In genomic region chr15:66114863-66115425, GRCh38 we compare ENCODE assay signal across 30 cellular contexts.
A peak's percentile ranks its signal among the peaks of the same experiment; 100 is the strongest.
DNase-seq lines count a peak whose midpoint lies in the region; ATAC-seq, FAIRE-seq and TF ChIP-seq lines count a peak whose summit lies in the region.
"Had no signal": no experiment of that assay in that cellular context is flagged by ENCODE, and none has a peak within 500 bp of the region (broad histone marks: within the 10 kb centered on the region; RNA-seq: fewer than 3 reads in every experiment).

No MANE protein-coding gene starts in this region.

- no peak overlapping the region for H3K4me3 ChIP-seq in bronchial epithelial cell (ENCODE audit: low read depth, low read length)
- H3K4me3 ChIP-seq in neuronal stem cell (ENCODE audit: low read length in 2 of 2): no peak overlapping the region
- H3K4me3 ChIP-seq: left lung, smooth muscle cell, testis had no signal

- H3K14ac ChIP-seq in neuronal stem cell (ENCODE audit: low read length): no peak overlapping the region

- H3K27ac Mint-ChIP-seq in CD4-positive, alpha-beta T cell: peak overlapping the region; percentile 77
- no peak overlapping the region for H3K27ac Mint-ChIP-seq in activated T-helper 2 cell treated with anti-CD3 and anti-CD28 coated beads, Interferon-gamma antibody, Interleukin-2, Interleukin-4, amounts not matched to agents 10 μg/mL and 5 μg/mL and 100 μg/mL, durations not matched to agents 14 hours and 24 hours and 36 hours
- H3K27ac Mint-ChIP-seq: memory B cell had no signal

- H3K4me3 Mint-ChIP-seq in CD4-positive, alpha-beta T cell: no peak overlapping the region
- no peak overlapping the region for H3K4me3 Mint-ChIP-seq in activated T-helper 2 cell treated with anti-CD3 and anti-CD28 coated beads, Interferon-gamma antibody, Interleukin-2, Interleukin-4, amounts not matched to agents 10 μg/mL and 5 μg/mL and 100 μg/mL, durations not matched to agents 14 hours and 24 hours and 36 hours (ENCODE audit: low read depth)
- H3K4me3 Mint-ChIP-seq: memory B cell; neural crest cell; T-helper 1 cell treated with Interleukin-12 subunit alpha and Interleukin-12 subunit beta and Interleukin-4 antibody, amounts not matched to agents 30 μg/mL and 1 μg/mL, for 36 hours had no signal

- no peak overlapping the region for H2BK12ac ChIP-seq in neuronal stem cell (ENCODE audit: low read length)

- peaks cover 0 to 4% of the 10 kb centered on the region in 2 donors for H3K4me1 ChIP-seq in neuronal stem cell (ENCODE audit: control insufficient read depth in 2 of 2, insufficient read depth in 1 of 2, low read depth in 1 of 2, low read length in 2 of 2)
- H3K4me1 ChIP-seq: BE2C, left lung, testis had no signal

- H4K91ac ChIP-seq in neuronal stem cell (ENCODE audit: low read depth, low read length, poor library complexity): no peak overlapping the region

- H3K4me1 Mint-ChIP-seq in CD4-positive, alpha-beta T cell (ENCODE audit: low read depth): peaks cover 13% of the 10 kb centered on the region
- H3K4me1 Mint-ChIP-seq in activated T-helper 2 cell treated with anti-CD3 and anti-CD28 coated beads, Interferon-gamma antibody, Interleukin-2, Interleukin-4, amounts not matched to agents 10 μg/mL and 5 μg/mL and 100 μg/mL, durations not matched to agents 14 hours and 24 hours and 36 hours (ENCODE audit: low read depth): peaks cover 4% of the 10 kb centered on the region
- H3K4me1 Mint-ChIP-seq: neural crest cell had no signal

- peak overlapping the region; percentile 25 for H2AK5ac ChIP-seq in neuronal stem cell (ENCODE audit: low read depth, low read length)

- H3K27me3 ChIP-seq in CD4-positive, alpha-beta T cell (ENCODE audit: control insufficient read depth, insufficient read depth, low read length): no peaks in the 10 kb centered on the region
- peaks cover 2% of the 10 kb centered on the region for H3K27me3 ChIP-seq in bronchial epithelial cell (ENCODE audit: control insufficient read depth, insufficient read depth, low read length)
- H3K27me3 ChIP-seq in neuronal stem cell (ENCODE audit: control insufficient read depth in 3 of 3, insufficient read depth in 3 of 3, low read depth in 1 of 3, low read length in 3 of 3): peaks cover 0 to 53% (median 0%) of the 10 kb centered on the region in 3 experiments
- H3K27me3 ChIP-seq: BE2C, testis had no signal

- no peak for ATAC-seq in CD4-positive, alpha-beta T cell (ENCODE audit: poor library complexity)
- ATAC-seq in GM21367 (IDR thresholded peaks at IDR 0.05; ENCODE audit: unreplicated experiment): no peak
- ATAC-seq: activated CD4-positive, CD25-positive, alpha-beta regulatory T cell treated with anti-CD3 and anti-CD28 coated beads, Interleukin-2, amount 50 U/mL, for 24 hours; right cardiac atrium; stimulated activated naive CD8-positive, alpha-beta T cell treated with anti-CD3 and anti-CD28 coated beads, Interleukin-15, Interleukin-2, amounts not matched to agents 100 U/mL and 50 U/mL, for 24 hours had no signal

- intact Hi-C loops in CD4-positive, alpha-beta T cell (cut with DNase I, micrococcal nuclease): no loop called here
- intact Hi-C loops in activated T-helper 2 cell treated with anti-CD3 and anti-CD28 coated beads, Interferon-gamma antibody, Interleukin-2, Interleukin-4, amounts not matched to agents 10 μg/mL and 5 μg/mL and 100 μg/mL, durations not matched to agents 14 hours and 24 hours and 36 hours (cut with micrococcal nuclease): no loop called here

- no peak for DNase-seq in CD4-positive, alpha-beta T cell
- DNase-seq in bronchial epithelial cell (ENCODE audit: low read depth): peak; percentile 31
- no peak for DNase-seq in neuronal stem cell (ENCODE audit: low spot score)
- no peak for DNase-seq in NCI-H2029 (lab: John Stamatoyannopoulos, UW)
- DNase-seq in activated T-helper 2 cell treated with anti-CD3 and anti-CD28 coated beads, Interferon-gamma antibody, Interleukin-2, Interleukin-4, amounts not matched to agents 10 μg/mL and 5 μg/mL and 100 μg/mL, durations not matched to agents 14 hours and 24 hours and 36 hours (ENCODE audit: low spot score): no peak
- DNase-seq: activated CD4-positive, alpha-beta T cell treated with anti-CD3 and anti-CD28 coated beads, Interleukin-2, amount 50 U/mL, for 48 hours; activated CD8-positive, alpha-beta memory T cell treated with anti-CD3 and anti-CD28 coated beads, Interleukin-2, amount 50 U/mL, for 48 hours; BE2C; Calu3; GDM1; HCEC 1CT; hypothalamus; left lung; NCI-H146; NCI-H446 treated with DMSO at 0.1 percent for 48 hours; NCI-H774; right cardiac atrium; SK-N-SH; stimulated activated CD4-positive, alpha-beta T cell treated with anti-CD3 and anti-CD28 coated beads, Interleukin-1b, Interleukin-23, amount 100 ng/mL, for 48 hours; stimulated activated naive CD8-positive, alpha-beta T cell treated with anti-CD3 and anti-CD28 coated beads, Interleukin-15, Interleukin-2, amounts not matched to agents 100 U/mL and 50 U/mL, for 24 hours; testis had no signal

- H3K9me3 Mint-ChIP-seq in CD4-positive, alpha-beta T cell: no peaks in the 10 kb centered on the region
- H3K9me3 Mint-ChIP-seq in activated T-helper 2 cell treated with anti-CD3 and anti-CD28 coated beads, Interferon-gamma antibody, Interleukin-2, Interleukin-4, amounts not matched to agents 10 μg/mL and 5 μg/mL and 100 μg/mL, durations not matched to agents 14 hours and 24 hours and 36 hours: no peaks in the 10 kb centered on the region
- H3K9me3 Mint-ChIP-seq: activated naive CD4-positive, alpha-beta T cell treated with anti-CD3 and anti-CD28 coated beads, Interleukin-2, amount 50 U/mL, for 72 hours; memory B cell; neural crest cell; T-helper 1 cell treated with Interleukin-12 subunit alpha and Interleukin-12 subunit beta and Interleukin-4 antibody, amounts not matched to agents 30 μg/mL and 1 μg/mL, for 36 hours had no signal

- POLR2A ChIA-PET in CD4-positive, alpha-beta T cell (lab: Charles Lee): no interaction called here

- H3K27me3 Mint-ChIP-seq in CD4-positive, alpha-beta T cell: no peaks in the 10 kb centered on the region
- peaks cover 12% of the 10 kb centered on the region for H3K27me3 Mint-ChIP-seq in activated T-helper 2 cell treated with anti-CD3 and anti-CD28 coated beads, Interferon-gamma antibody, Interleukin-2, Interleukin-4, amounts not matched to agents 10 μg/mL and 5 μg/mL and 100 μg/mL, durations not matched to agents 14 hours and 24 hours and 36 hours (ENCODE audit: low read depth)

- H2AFZ ChIP-seq in neuronal stem cell (ENCODE audit: low read length): no peak overlapping the region

- no peak overlapping the region for H3K18ac ChIP-seq in neuronal stem cell (ENCODE audit: low read length)

- H3K9ac ChIP-seq in neuronal stem cell (ENCODE audit: low read depth, low read length, poor library complexity): no peak overlapping the region
- H3K9ac ChIP-seq: SK-N-SH had no signal

- H3K23ac ChIP-seq in neuronal stem cell (ENCODE audit: low read depth, low read length, poor library complexity): no peak overlapping the region

- WGBS in neuronal stem cell (ENCODE audit: extremely low coverage in 2 of 2, insufficient read length in 2 of 2, insufficient replicate concordance in 1 of 2), 2 donors: no CpG with 5 or more reads among the region's 8 CpGs

- no peak overlapping the region for H3K4ac ChIP-seq in neuronal stem cell (ENCODE audit: low read length)

- no peak overlapping the region for H2BK5ac ChIP-seq in neuronal stem cell (ENCODE audit: low read length)

- FAIRE-seq in bronchial epithelial cell (lab: Jason Lieb, UNC): peak; percentile 83
- FAIRE-seq: endothelial cell of umbilical vein had no signal

- no peak overlapping the region for H3K4me2 ChIP-seq in neuronal stem cell (ENCODE audit: insufficient read depth, low read length, poor library complexity, severe bottlenecking)
- H3K4me2 ChIP-seq: SK-N-SH, smooth muscle cell had no signal

- H3K36me3 Mint-ChIP-seq in CD4-positive, alpha-beta T cell (ENCODE audit: low read depth): no peaks in the 10 kb centered on the region
- H3K36me3 Mint-ChIP-seq in activated T-helper 2 cell treated with anti-CD3 and anti-CD28 coated beads, Interferon-gamma antibody, Interleukin-2, Interleukin-4, amounts not matched to agents 10 μg/mL and 5 μg/mL and 100 μg/mL, durations not matched to agents 14 hours and 24 hours and 36 hours (ENCODE audit: low read depth): no peaks in the 10 kb centered on the region
- H3K36me3 Mint-ChIP-seq: activated naive CD4-positive, alpha-beta T cell treated with anti-CD3 and anti-CD28 coated beads, Interleukin-2, amount 50 U/mL, for 72 hours; memory B cell had no signal

- no peaks in the 10 kb centered on the region for H3K36me3 ChIP-seq in KOPT-K1 (ENCODE audit: insufficient read depth, low read length)
- no peaks in the 10 kb centered on the region for H3K36me3 ChIP-seq in bronchial epithelial cell (ENCODE audit: control insufficient read depth, insufficient read depth, low read length)
- no peaks in the 10 kb centered on the region for H3K36me3 ChIP-seq in neuronal stem cell (replicated peaks in 1 of 2; ENCODE audit: control insufficient read depth in 2 of 2, insufficient read depth in 2 of 2, low read length in 2 of 2)
- H3K36me3 ChIP-seq: BE2C, left lung had no signal

- CTCF ChIA-PET in CD4-positive, alpha-beta T cell (lab: Charles Lee): no interaction called here

- no peak overlapping the region for H4K8ac ChIP-seq in neuronal stem cell (ENCODE audit: low read depth, low read length)

- no peak overlapping the region for H2BK120ac ChIP-seq in neuronal stem cell (ENCODE audit: low read depth, low read length)

- H2BK15ac ChIP-seq in neuronal stem cell (ENCODE audit: low read length): no peak overlapping the region

- H3K79me1 ChIP-seq in neuronal stem cell (ENCODE audit: low read depth, low read length): no peaks in the 10 kb centered on the region

- no peak for TF ChIP-seq CTCF in CD4-positive, alpha-beta T cell (IDR thresholded peaks at IDR 0.05)
- TF ChIP-seq CTCF in bronchial epithelial cell (IDR thresholded peaks at IDR 0.05; ENCODE audit: insufficient read depth, low read length, severe bottlenecking): no peak

- no peaks in the 10 kb centered on the region for H3K9me3 ChIP-seq in CD4-positive, alpha-beta T cell (ENCODE audit: control insufficient read depth, low read length)
- H3K9me3 ChIP-seq in KOPT-K1 (ENCODE audit: insufficient read depth, low read length, poor library complexity, severe bottlenecking): no peaks in the 10 kb centered on the region
- H3K9me3 ChIP-seq in neuronal stem cell (replicated peaks in 1 of 2; ENCODE audit: control insufficient read depth in 2 of 2, insufficient read depth in 1 of 2, low read depth in 1 of 2, low read length in 2 of 2): no peaks in the 10 kb centered on the region
- H3K9me3 ChIP-seq: BE2C, left lung, SK-N-SH, testis had no signal

- no peak overlapping the region for H3K27ac ChIP-seq in CD4-positive, alpha-beta T cell (ENCODE audit: low read depth, low read length)
- peak overlapping the region; percentile 64 for H3K27ac ChIP-seq in KOPT-K1 (ENCODE audit: low read depth, low read length, poor library complexity, severe bottlenecking)
- no peak overlapping the region for H3K27ac ChIP-seq in neuronal stem cell (replicated peaks; ENCODE audit: low read length)
- H3K27ac ChIP-seq: left lung, testis had no signal
